17 cellular contexts compared by ENCODE assay signal in genomic region chr21:21385404-21385803, GRCh38.
DNase-seq lines count a peak whose midpoint lies in the region; ATAC-seq, FAIRE-seq and TF ChIP-seq lines count a peak whose summit lies in the region.
"Had no signal": no experiment of that assay in that cellular context is flagged by ENCODE, and none has a peak within 500 bp of the region (broad histone marks: within the 10 kb centered on the region; RNA-seq: fewer than 3 reads in every experiment).

No MANE protein-coding gene starts in this region.

- FAIRE-seq in astrocyte (lab: Jason Lieb, UNC): no peak
- FAIRE-seq: GM12892 had no signal

- H3K27me3 ChIP-seq in astrocyte (ENCODE audit: insufficient read depth, low read length): no peaks in the 10 kb centered on the region
- no peaks in the 10 kb centered on the region for H3K27me3 ChIP-seq in CD4-positive, alpha-beta memory T cell (ENCODE audit: insufficient read depth, low read length)

- H3K79me2 ChIP-seq in astrocyte (ENCODE audit: insufficient read depth, low read length): no peaks in the 10 kb centered on the region

- no peak overlapping the region for H3K27ac Mint-ChIP-seq in astrocyte (ENCODE audit: unreplicated experiment)
- H3K27ac Mint-ChIP-seq in CD4-positive, alpha-beta memory T cell: no peak overlapping the region
- H3K27ac Mint-ChIP-seq: CD4-positive, alpha-beta T cell; GM23338; HFFc6 had no signal

- POLR2A ChIA-PET in CD4-positive, alpha-beta memory T cell (lab: Charles Lee; ENCODE audit: partially characterized antibody): no interaction called here

- H3K36me3 Mint-ChIP-seq in astrocyte (ENCODE audit: low read depth, unreplicated experiment): no peaks in the 10 kb centered on the region
- no peaks in the 10 kb centered on the region for H3K36me3 Mint-ChIP-seq in CD4-positive, alpha-beta memory T cell

- no peak overlapping the region for H3K4me2 ChIP-seq in astrocyte (ENCODE audit: low read length)
- H3K4me2 ChIP-seq: GM23338 had no signal

- no peak overlapping the region for H2AFZ ChIP-seq in astrocyte (ENCODE audit: low read depth, low read length)
- H2AFZ ChIP-seq: GM23338 had no signal

- TF ChIP-seq CTCF in astrocyte (IDR thresholded peaks at IDR 0.05; ENCODE audit: insufficient read depth, low read depth, low read length) (no peak), fibroblast of the aortic adventitia (IDR thresholded peaks at IDR 0.05; ENCODE audit: insufficient read depth, low read length) (no peak)

- H4K20me1 ChIP-seq in astrocyte (ENCODE audit: insufficient read depth, low read length): no peaks in the 10 kb centered on the region

- H3K4me3 ChIP-seq in astrocyte (ENCODE audit: insufficient read depth, low read depth, low read length): no peak overlapping the region
- H3K4me3 ChIP-seq in fibroblast of the aortic adventitia (ENCODE audit: low read depth, low read length): no peak overlapping the region
- no peak overlapping the region for H3K4me3 ChIP-seq in CD4-positive, alpha-beta memory T cell (ENCODE audit: low read length in 2 of 2)
- H3K4me3 ChIP-seq: GM23338 had no signal

- no peaks in the 10 kb centered on the region for H3K27me3 Mint-ChIP-seq in astrocyte (ENCODE audit: low read depth, unreplicated experiment)
- no peaks in the 10 kb centered on the region for H3K27me3 Mint-ChIP-seq in CD4-positive, alpha-beta memory T cell
- H3K27me3 Mint-ChIP-seq: CD4-positive, alpha-beta T cell had no signal

- no peak overlapping the region for H3K27ac ChIP-seq in astrocyte (ENCODE audit: low read depth, low read length)
- no peak overlapping the region for H3K27ac ChIP-seq in CD4-positive, alpha-beta memory T cell (ENCODE audit: low read depth, low read length)
- H3K27ac ChIP-seq: C4-2B had no signal

- no peaks in the 10 kb centered on the region for H3K9me3 Mint-ChIP-seq in astrocyte (ENCODE audit: unreplicated experiment)
- H3K9me3 Mint-ChIP-seq in CD4-positive, alpha-beta memory T cell: peaks cover 2 to 10% (median 6%) of the 10 kb centered on the region in 8 donors
- H3K9me3 Mint-ChIP-seq: GM23338, HFFc6 had no signal

- no peaks in the 10 kb centered on the region for H3K4me1 Mint-ChIP-seq in astrocyte (ENCODE audit: low read depth, unreplicated experiment)
- no peaks in the 10 kb centered on the region for H3K4me1 Mint-ChIP-seq in CD4-positive, alpha-beta memory T cell
- H3K4me1 Mint-ChIP-seq: GM23338 had no signal

- H3K9me3 ChIP-seq in astrocyte (ENCODE audit: insufficient read depth, low read depth, low read length): no peaks in the 10 kb centered on the region
- H3K9me3 ChIP-seq in CD4-positive, alpha-beta memory T cell (ENCODE audit: control insufficient read depth in 1 of 2, low read length in 2 of 2): no peaks in the 10 kb centered on the region

- no peak overlapping the region for H3K9ac ChIP-seq in astrocyte (ENCODE audit: low read length)

- DNase-seq in NCI-H2227 (lab: John Stamatoyannopoulos, UW; ENCODE audit: unreplicated experiment) (peak; percentile 57), astrocyte (ENCODE audit: low read depth) (peak; percentile 4), fibroblast of the aortic adventitia (ENCODE audit: low read depth) (peak; percentile 1)
- DNase-seq in CD4-positive, alpha-beta memory T cell: no peak
- DNase-seq: AML-193; CD4-positive, alpha-beta T cell; DMS153; DMS79; GDM1; H7; HFFc6 had no signal

- intact Hi-C loops in CD4-positive, alpha-beta memory T cell (cut with micrococcal nuclease): no loop called here

- H3K4me1 ChIP-seq in astrocyte (ENCODE audit: insufficient read depth, low read length): no peaks in the 10 kb centered on the region
- no peaks in the 10 kb centered on the region for H3K4me1 ChIP-seq in CD4-positive, alpha-beta memory T cell (ENCODE audit: insufficient read depth, low read length)

- CTCF ChIA-PET in CD4-positive, alpha-beta memory T cell (lab: Charles Lee; ENCODE audit: partially characterized antibody): no interaction called here

- H3K4me3 Mint-ChIP-seq in astrocyte (ENCODE audit: unreplicated experiment): no peak overlapping the region
- H3K4me3 Mint-ChIP-seq in CD4-positive, alpha-beta memory T cell: no peak overlapping the region
- H3K4me3 Mint-ChIP-seq: CD4-positive, alpha-beta T cell; GM23338; HFFc6 had no signal

- no peaks in the 10 kb centered on the region for H3K36me3 ChIP-seq in astrocyte (ENCODE audit: insufficient read depth, low read length)
- no peaks in the 10 kb centered on the region for H3K36me3 ChIP-seq in CD4-positive, alpha-beta memory T cell (ENCODE audit: insufficient read depth, low read length)

- no peak for ATAC-seq in HG02588 (IDR thresholded peaks at IDR 0.05; ENCODE audit: unreplicated experiment)
- no peak for ATAC-seq in HG02763 (IDR thresholded peaks at IDR 0.05; ENCODE audit: unreplicated experiment)
- ATAC-seq: GM23338, HCT116 had no signal

Comparison
In these comparisons a context has a peak if more than half of its experiments do, and no peak if none do; other contexts are left out.
1. DNase-seq: peak in NCI-H2227 (single experiment), astrocyte (single experiment) and fibroblast of the aortic adventitia (single experiment); none in CD4-positive, alpha-beta memory T cell (0 of 5).